In the genomic region with DNA sequence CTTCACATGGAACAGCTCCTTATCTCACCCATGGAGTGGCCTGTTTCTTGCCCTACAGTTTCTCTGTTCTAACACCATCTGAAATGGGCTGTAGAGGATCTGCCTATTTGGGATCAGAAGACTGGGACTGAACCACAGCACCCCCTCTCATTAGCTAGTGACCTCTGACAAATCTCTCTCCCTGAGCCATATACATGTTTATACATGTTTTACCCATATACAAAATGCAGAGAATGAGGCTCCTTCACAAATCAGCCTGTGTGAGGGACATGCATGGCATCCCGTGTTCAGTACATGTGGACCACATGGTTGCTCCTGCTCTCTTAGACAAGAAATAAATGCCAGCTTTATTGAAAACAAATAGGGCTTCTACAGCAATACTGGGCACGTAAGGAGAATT, we compare ENCODE assay signal across 2 cellular contexts.
TF ChIP-seq lines count a peak whose summit lies in the region.

No MANE protein-coding gene starts in this region.

TF ChIP-seq in HepG2, 621 proteins besides CTCF, POLR2A, EP300 and RAD21:
- TF ChIP-seq, protein P1, sequence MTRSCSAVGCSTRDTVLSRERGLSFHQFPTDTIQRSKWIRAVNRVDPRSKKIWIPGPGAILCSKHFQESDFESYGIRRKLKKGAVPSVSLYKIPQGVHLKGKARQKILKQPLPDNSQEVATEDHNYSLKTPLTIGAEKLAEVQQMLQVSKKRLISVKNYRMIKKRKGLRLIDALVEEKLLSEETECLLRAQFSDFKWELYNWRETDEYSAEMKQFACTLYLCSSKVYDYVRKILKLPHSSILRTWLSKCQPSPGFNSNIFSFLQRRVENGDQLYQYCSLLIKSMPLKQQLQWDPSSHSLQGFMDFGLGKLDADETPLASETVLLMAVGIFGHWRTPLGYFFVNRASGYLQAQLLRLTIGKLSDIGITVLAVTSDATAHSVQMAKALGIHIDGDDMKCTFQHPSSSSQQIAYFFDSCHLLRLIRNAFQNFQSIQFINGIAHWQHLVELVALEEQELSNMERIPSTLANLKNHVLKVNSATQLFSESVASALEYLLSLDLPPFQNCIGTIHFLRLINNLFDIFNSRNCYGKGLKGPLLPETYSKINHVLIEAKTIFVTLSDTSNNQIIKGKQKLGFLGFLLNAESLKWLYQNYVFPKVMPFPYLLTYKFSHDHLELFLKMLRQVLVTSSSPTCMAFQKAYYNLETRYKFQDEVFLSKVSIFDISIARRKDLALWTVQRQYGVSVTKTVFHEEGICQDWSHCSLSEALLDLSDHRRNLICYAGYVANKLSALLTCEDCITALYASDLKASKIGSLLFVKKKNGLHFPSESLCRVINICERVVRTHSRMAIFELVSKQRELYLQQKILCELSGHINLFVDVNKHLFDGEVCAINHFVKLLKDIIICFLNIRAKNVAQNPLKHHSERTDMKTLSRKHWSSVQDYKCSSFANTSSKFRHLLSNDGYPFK (CRISPR knock-in tag; IDR thresholded peaks at IDR 0.05; ENCODE audit: borderline replicate concordance): no peak
- TF ChIP-seq SMAD9 (CRISPR knock-in tag; IDR thresholded peaks at IDR 0.05) (no peak), NR1H2 (CRISPR knock-in tag; IDR thresholded peaks at IDR 0.05; ENCODE audit: borderline replicate concordance, low read depth) (no peak), ZNF253 (CRISPR knock-in tag; IDR thresholded peaks at IDR 0.05; ENCODE audit: borderline replicate concordance) (no peak), SIN3B (IDR thresholded peaks at IDR 0.05; ENCODE audit: low read length) (no peak), NKX3-1 (CRISPR knock-in tag; IDR thresholded peaks at IDR 0.05) (no peak)
- TF ChIP-seq, protein P2, sequence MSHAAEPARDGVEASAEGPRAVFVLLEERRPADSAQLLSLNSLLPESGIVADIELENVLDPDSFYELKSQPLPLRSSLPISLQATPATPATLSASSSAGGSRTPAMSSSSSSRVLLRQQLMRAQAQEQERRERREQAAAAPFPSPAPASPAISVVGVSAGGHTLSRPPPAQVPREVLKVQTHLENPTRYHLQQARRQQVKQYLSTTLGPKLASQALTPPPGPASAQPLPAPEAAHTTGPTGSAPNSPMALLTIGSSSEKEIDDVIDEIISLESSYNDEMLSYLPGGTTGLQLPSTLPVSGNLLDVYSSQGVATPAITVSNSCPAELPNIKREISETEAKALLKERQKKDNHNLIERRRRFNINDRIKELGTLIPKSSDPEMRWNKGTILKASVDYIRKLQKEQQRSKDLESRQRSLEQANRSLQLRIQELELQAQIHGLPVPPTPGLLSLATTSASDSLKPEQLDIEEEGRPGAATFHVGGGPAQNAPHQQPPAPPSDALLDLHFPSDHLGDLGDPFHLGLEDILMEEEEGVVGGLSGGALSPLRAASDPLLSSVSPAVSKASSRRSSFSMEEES (CRISPR knock-in tag; IDR thresholded peaks at IDR 0.05): no peak
- TF ChIP-seq, protein P3, sequence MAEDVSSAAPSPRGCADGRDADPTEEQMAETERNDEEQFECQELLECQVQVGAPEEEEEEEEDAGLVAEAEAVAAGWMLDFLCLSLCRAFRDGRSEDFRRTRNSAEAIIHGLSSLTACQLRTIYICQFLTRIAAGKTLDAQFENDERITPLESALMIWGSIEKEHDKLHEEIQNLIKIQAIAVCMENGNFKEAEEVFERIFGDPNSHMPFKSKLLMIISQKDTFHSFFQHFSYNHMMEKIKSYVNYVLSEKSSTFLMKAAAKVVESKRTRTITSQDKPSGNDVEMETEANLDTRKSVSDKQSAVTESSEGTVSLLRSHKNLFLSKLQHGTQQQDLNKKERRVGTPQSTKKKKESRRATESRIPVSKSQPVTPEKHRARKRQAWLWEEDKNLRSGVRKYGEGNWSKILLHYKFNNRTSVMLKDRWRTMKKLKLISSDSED (CRISPR knock-in tag; IDR thresholded peaks at IDR 0.05): no peak
- TF ChIP-seq, protein P4, sequence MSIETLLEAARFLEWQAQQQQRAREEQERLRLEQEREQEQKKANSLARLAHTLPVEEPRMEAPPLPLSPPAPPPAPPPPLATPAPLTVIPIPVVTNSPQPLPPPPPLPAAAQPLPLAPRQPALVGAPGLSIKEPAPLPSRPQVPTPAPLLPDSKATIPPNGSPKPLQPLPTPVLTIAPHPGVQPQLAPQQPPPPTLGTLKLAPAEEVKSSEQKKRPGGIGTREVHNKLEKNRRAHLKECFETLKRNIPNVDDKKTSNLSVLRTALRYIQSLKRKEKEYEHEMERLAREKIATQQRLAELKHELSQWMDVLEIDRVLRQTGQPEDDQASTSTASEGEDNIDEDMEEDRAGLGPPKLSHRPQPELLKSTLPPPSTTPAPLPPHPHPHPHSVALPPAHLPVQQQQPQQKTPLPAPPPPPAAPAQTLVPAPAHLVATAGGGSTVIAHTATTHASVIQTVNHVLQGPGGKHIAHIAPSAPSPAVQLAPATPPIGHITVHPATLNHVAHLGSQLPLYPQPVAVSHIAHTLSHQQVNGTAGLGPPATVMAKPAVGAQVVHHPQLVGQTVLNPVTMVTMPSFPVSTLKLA (IDR thresholded peaks at IDR 0.05): 0 out of 2 replicates have a peak, but pooled peaks have one; percentile 5

TF ChIP-seq in H1, 55 proteins besides CTCF, POLR2A, EP300 and RAD21:
- TF ChIP-seq JUND (IDR thresholded peaks at IDR 0.05; ENCODE audit: low read length): no peak
